In genomic region chr22:42184852-42185251, GRCh38 we compare ENCODE assay signal across 2 cellular contexts.
TF ChIP-seq lines count a peak whose summit lies in the region.

No MANE protein-coding gene starts in this region.

TF ChIP-seq in IMR-90, 13 proteins besides CTCF, POLR2A, EP300 and RAD21:
- no peak for TF ChIP-seq MXI1 (IDR thresholded peaks at IDR 0.05; ENCODE audit: borderline replicate concordance, low read depth, low read length)
- no peak for TF ChIP-seq ELK1 (IDR thresholded peaks at IDR 0.05; ENCODE audit: borderline replicate concordance, low read depth, low read length)
- no peak for TF ChIP-seq MAZ (IDR thresholded peaks at IDR 0.05; ENCODE audit: borderline replicate concordance, low read depth, low read length)
- TF ChIP-seq NFE2L2 (IDR thresholded peaks at IDR 0.05; ENCODE audit: low read depth, low read length) = no peak
- no peak for TF ChIP-seq FOS (IDR thresholded peaks at IDR 0.05; ENCODE audit: low read depth, low read length)
- TF ChIP-seq BHLHE40 (IDR thresholded peaks at IDR 0.05; ENCODE audit: low read depth, low read length) = no peak
- no peak for TF ChIP-seq USF2 (IDR thresholded peaks at IDR 0.05; ENCODE audit: low read depth, low read length)
- no peak for TF ChIP-seq RCOR1 (IDR thresholded peaks at IDR 0.05; ENCODE audit: insufficient replicate concordance, low read length)
- TF ChIP-seq RFX5 (IDR thresholded peaks at IDR 0.05; ENCODE audit: low read depth, low read length) = no peak
- no peak for TF ChIP-seq CHD1 (IDR thresholded peaks at IDR 0.05; ENCODE audit: low read depth, low read length)
- TF ChIP-seq CEBPB (IDR thresholded peaks at IDR 0.05; ENCODE audit: low read depth, low read length) = no peak
- TF ChIP-seq MAFK (IDR thresholded peaks at IDR 0.05; ENCODE audit: low read depth, low read length) = no peak
- no peak for TF ChIP-seq SMC3 (IDR thresholded peaks at IDR 0.05; ENCODE audit: low read depth, low read length)

TF ChIP-seq in K562, 482 proteins besides CTCF, POLR2A, EP300 and RAD21:
- TF ChIP-seq HMBOX1 (IDR thresholded peaks at IDR 0.05) (0 out of 2 replicates have a peak, but pooled peaks have one; percentile 36), ARHGAP35 (IDR thresholded peaks at IDR 0.05; ENCODE audit: partially characterized antibody) (no peak)
